Comparison of ENCODE assay signal across 23 cellular contexts in genomic region chr17:82479602-82480001, GRCh38.
"Had no signal": no experiment of that assay in that cellular context is flagged by ENCODE, and none has a peak within 500 bp of the region (broad histone marks: within the 10 kb centered on the region; RNA-seq: fewer than 3 reads in every experiment).

No MANE protein-coding gene starts in this region.

- H3K4me1 ChIP-seq: foreskin keratinocyte, lower lobe of right lung, parathyroid adenoma, sigmoid colon, upper lobe of left lung had no signal

- ATAC-seq: activated T-cell treated with anti-CD3 and anti-CD28 coated beads, Interleukin-2, amount 50 U/mL, for 72 hours; foreskin keratinocyte; left colon; naive thymus-derived CD8-positive, alpha-beta T cell; stimulated activated memory B cell treated with anti-CD40 and anti-IgM and Interleukin-4, amounts not matched to agents 10 μg/mL and 1 μg/mL and 100 μg/mL, for 72 hours; T-cell had no signal

- H3K9me2 ChIP-seq: SK-N-SH had no signal

- H3K9me3 ChIP-seq: lower lobe of right lung, neutrophil, sigmoid colon, SK-N-SH, thoracic aorta, upper lobe of left lung had no signal

- H3K27me3 Mint-ChIP-seq: naive thymus-derived CD8-positive, alpha-beta T cell; stimulated activated memory B cell treated with anti-CD40 and anti-IgM and Interleukin-4, amounts not matched to agents 10 μg/mL and 1 μg/mL and 100 μg/mL, for 72 hours; T-cell had no signal

- DNase-seq: activated CD4-positive, alpha-beta T cell treated with anti-CD3 and anti-CD28 coated beads, Interleukin-2, amount 50 U/mL, for 4 hours; activated CD4-positive, CD25-positive, alpha-beta regulatory T cell treated with anti-CD3 and anti-CD28 coated beads, Interleukin-2, amount 50 U/mL, for 72 hours; activated gamma-delta T cell; activated T-cell treated with anti-CD3 and anti-CD28 coated beads, Interleukin-2, amount 50 U/mL, for 72 hours; amniotic stem cell; dorsolateral prefrontal cortex; foreskin keratinocyte; hypothalamus; islet precursor cell; left colon; lower lobe of right lung; naive thymus-derived CD8-positive, alpha-beta T cell; sigmoid colon; SK-N-SH; stimulated activated CD4-positive, alpha-beta T cell treated with anti-CD3 and anti-CD28 coated beads, Interleukin-4, amount 100 ng/mL, for 24 hours; T-cell; T1000; upper lobe of left lung had no signal

- H3K4me3 ChIP-seq: cardiac muscle cell, dorsolateral prefrontal cortex, lower lobe of right lung, sigmoid colon, thoracic aorta, upper lobe of left lung had no signal

- H3K27ac ChIP-seq: cardiac muscle cell, dorsolateral prefrontal cortex, foreskin keratinocyte, lower lobe of right lung, parathyroid adenoma, thoracic aorta, upper lobe of left lung had no signal

- H3K9me3 Mint-ChIP-seq: activated T-cell treated with anti-CD3 and anti-CD28 coated beads, Interleukin-2, amount 50 U/mL, for 72 hours; naive thymus-derived CD8-positive, alpha-beta T cell; stimulated activated memory B cell treated with anti-CD40 and anti-IgM and Interleukin-4, amounts not matched to agents 10 μg/mL and 1 μg/mL and 100 μg/mL, for 72 hours; T-cell had no signal

- H3K9ac ChIP-seq: parathyroid adenoma, SK-N-SH had no signal

- H2AFZ ChIP-seq: parathyroid adenoma had no signal

- H3K79me2 ChIP-seq: parathyroid adenoma had no signal

- H3K27me3 ChIP-seq: cardiac muscle cell, dorsolateral prefrontal cortex, foreskin keratinocyte, neutrophil, sigmoid colon, upper lobe of left lung had no signal

- H3K4me3 Mint-ChIP-seq: activated T-cell treated with anti-CD3 and anti-CD28 coated beads, Interleukin-2, amount 50 U/mL, for 72 hours; naive thymus-derived CD8-positive, alpha-beta T cell; stimulated activated memory B cell treated with anti-CD40 and anti-IgM and Interleukin-4, amounts not matched to agents 10 μg/mL and 1 μg/mL and 100 μg/mL, for 72 hours; T-cell had no signal

- H3K4me2 ChIP-seq: SK-N-SH had no signal

- H3K27ac Mint-ChIP-seq: naive thymus-derived CD8-positive, alpha-beta T cell had no signal
